Comparison of ENCODE assay signal across 18 cellular contexts in genomic region chr6:99563056-99563723, GRCh38. TPM values are rescaled to one million over a fixed set of nuclear protein-coding genes. Genes with fewer than 3 reads are reported as not detected.
DNase-seq lines count a peak whose midpoint lies in the region; ATAC-seq, FAIRE-seq and TF ChIP-seq lines count a peak whose summit lies in the region.
"Had no signal": no experiment of that assay in that cellular context is flagged by ENCODE, and none has a peak within 500 bp of the region (broad histone marks: within the 10 kb centered on the region; RNA-seq: fewer than 3 reads in every experiment).

No MANE protein-coding gene starts in this region.

- BruUV-seq in A673 (replicated peaks; lab: Mats Ljungman, UMichigan) (no TSS peak), GM12878 (replicated peaks; lab: Mats Ljungman, UMichigan) (no TSS peak)

- peaks cover 28% of the 10 kb centered on the region for H3K36me3 ChIP-seq in A673 (ENCODE audit: insufficient read depth, low read length, poor library complexity, severe bottlenecking)
- H3K36me3 ChIP-seq in GM12878 (ENCODE audit: control insufficient read depth in 2 of 2, insufficient read depth in 2 of 2, low read length in 1 of 2): peaks cover 0 to 12% of the 10 kb centered on the region in 2 experiments; a peak in 2 of 4 replicates
- H3K36me3 ChIP-seq in MG63: peaks cover 17% of the 10 kb centered on the region

- no peaks in the 10 kb centered on the region for H3K9me3 Mint-ChIP-seq in mesothelial cell of epicardium
- H3K9me3 Mint-ChIP-seq: CD4-positive, alpha-beta memory T cell had no signal

- WGBS in GM12878 (ENCODE audit: insufficient coverage, insufficient replicate concordance, low lambda C conversion rate, missing lambda C conversion rate): 89% methylated on average over 4 of the region's 4 CpGs

- H3K4me3 ChIP-seq in A673 (ENCODE audit: low read depth, low read length, poor library complexity, severe bottlenecking) (no peak overlapping the region), GM12878 (no peak overlapping the region), MG63 (no peak overlapping the region)

- no peaks in the 10 kb centered on the region for H3K27me3 Mint-ChIP-seq in mesothelial cell of epicardium (ENCODE audit: low read depth)
- H3K27me3 Mint-ChIP-seq: CD4-positive, alpha-beta memory T cell had no signal

- H2AFZ ChIP-seq in GM12878 (ENCODE audit: control insufficient read depth, low read depth, low read length): no peak overlapping the region

- no peak overlapping the region for H3K4me3 Mint-ChIP-seq in mesothelial cell of epicardium
- H3K4me3 Mint-ChIP-seq: CD4-positive, alpha-beta memory T cell had no signal

- no peaks in the 10 kb centered on the region for H3K9me3 ChIP-seq in A673 (ENCODE audit: low read depth, low read length, poor library complexity, severe bottlenecking)
- H3K9me3 ChIP-seq in GM12878 (replicated peaks; ENCODE audit: control insufficient read depth, insufficient read depth, low read length): no peaks in the 10 kb centered on the region
- no peaks in the 10 kb centered on the region for H3K9me3 ChIP-seq in MG63
- H3K9me3 ChIP-seq: BE2C had no signal

- no peak overlapping the region for H3K9ac ChIP-seq in GM12878 (ENCODE audit: control insufficient read depth, insufficient read depth, low read length)

- H3K79me2 ChIP-seq in GM12878 (ENCODE audit: control insufficient read depth, insufficient read depth, low read length): peaks cover 58% of the 10 kb centered on the region

- RAD21 ChIA-PET in GM12878 (lab: Charles Lee; ENCODE audit: unreplicated experiment): no interaction called here

- in situ Hi-C loops in GM12878 (cut with MboI): no loop called here

- DNase-seq in A673 (ENCODE audit: low spot score) (no peak), GM12892 (ENCODE audit: insufficient read length) (no peak), GM12878 (ENCODE audit: low read depth, low spot score) (no peak), mesothelial cell of epicardium (ENCODE audit: low spot score in 2 of 2, unreplicated experiment in 2 of 2) (no peak), dermis blood vessel endothelial cell (no peak), HK-2 (ENCODE audit: unreplicated experiment) (no peak), MG63 (no peak)
- DNase-seq: BE2C; CD4-positive, alpha-beta memory T cell; GF-D8; NCI-H1436; NCI-H2081 treated with DMSO at 0.1 percent for 48 hours; NCI-H345; NCI-H526 treated with DMSO at 0.1 percent for 48 hours; NK-92 treated with Interleukin-12 subunit alpha and Interleukin-12 subunit beta, amount 100 ng/mL, for 24 hours had no signal

- peaks cover 28% of the 10 kb centered on the region for H3K4me1 ChIP-seq in A673 (ENCODE audit: insufficient read depth, low read length, poor library complexity, severe bottlenecking)
- no peaks in the 10 kb centered on the region; the same call in 1 of the 2 replicates for H3K4me1 ChIP-seq in GM12878 (ENCODE audit: control insufficient read depth, insufficient read depth, low read length)

- POLR2A ChIA-PET in A673 (lab: Charles Lee; ENCODE audit: low non-redundant PET) (no interaction called here), GM12878 (lab: Charles Lee) (interaction anchor here (1.2 kb wide), 1 partner anchor 42 kb away, joined by 5 read pairs; no protein-coding TSS in a partner anchor)

- TF ChIP-seq EP300 in GM12878 (IDR thresholded peaks at IDR 0.05; ENCODE audit: borderline replicate concordance in 1 of 2, control insufficient read depth in 1 of 2, low read depth in 2 of 2, low read length in 2 of 2): no peak

- SMC1A ChIA-PET in GM12878 (lab: Charles Lee; ENCODE audit: uncharacterized antibody, unreplicated experiment): interaction anchor here (0.6 to 1.3 kb wide), 6 partner anchors 19 to 146 kb away, joined by 3 read pairs; no protein-coding TSS in a partner anchor

- peak overlapping the region; percentile 25 for H3K27ac Mint-ChIP-seq in mesothelial cell of epicardium
- H3K27ac Mint-ChIP-seq: CD4-positive, alpha-beta memory T cell had no signal

- no peak for TF ChIP-seq RAD21 in GM12878 (IDR thresholded peaks at IDR 0.05; ENCODE audit: insufficient read depth, low read depth, low read length)

- intact Hi-C loops in A673 (cut with micrococcal nuclease; ENCODE audit: unreplicated experiment) (no loop called here), GM12878 (cut with micrococcal nuclease; ENCODE audit: unreplicated experiment) (no loop called here)

- peaks cover 22% of the 10 kb centered on the region for H3K4me1 Mint-ChIP-seq in mesothelial cell of epicardium

- CTCF ChIA-PET in A673 (lab: Charles Lee): no interaction called here
- CTCF ChIA-PET in GM12878 (lab: Yijun Ruan, JAX): interaction anchor here (0.8 to 1.1 kb wide), 3 partner anchors 41 to 233 kb away, joined by 3 read pairs; no protein-coding TSS in a partner anchor

- peak overlapping the region; percentile 26 for H3K27ac ChIP-seq in A673 (ENCODE audit: low read depth, low read length, poor library complexity, severe bottlenecking)
- no peak overlapping the region for H3K27ac ChIP-seq in GM12878 (ENCODE audit: control insufficient read depth, insufficient read depth)

- TF ChIP-seq POLR2A in GM12892 (IDR thresholded peaks at IDR 0.05; ENCODE audit: low read depth, low read length): no peak
- TF ChIP-seq POLR2A in GM12878 (IDR thresholded peaks at IDR 0.05; ENCODE audit: low read depth, low read length): no peak

- H3K36me3 Mint-ChIP-seq in mesothelial cell of epicardium: peaks cover 4% of the 10 kb centered on the region

- ATAC-seq in GM12878: 0 out of 3 replicates have a peak, but pooled peaks have one; percentile 11
- ATAC-seq in HG02938 (IDR thresholded peaks at IDR 0.05; ENCODE audit: unreplicated experiment): no peak

- H3K4me2 ChIP-seq in GM12878 (ENCODE audit: control insufficient read depth, insufficient read depth): no peak overlapping the region

- H3K27me3 ChIP-seq in A673 (replicated peaks; ENCODE audit: insufficient read depth, low read depth, low read length, poor library complexity) (no peaks in the 10 kb centered on the region), GM12878 (replicated peaks in 1 of 2; ENCODE audit: control insufficient read depth in 2 of 2, insufficient read depth in 2 of 2, low read length in 1 of 2) (no peaks in the 10 kb centered on the region), MG63 (no peaks in the 10 kb centered on the region)
- H3K27me3 ChIP-seq: BE2C had no signal

- H4K20me1 ChIP-seq in GM12878 (ENCODE audit: control insufficient read depth, insufficient read depth): no peaks in the 10 kb centered on the region

- TF ChIP-seq CTCF in A673 (conservative IDR thresholded peaks at IDR 0.05; ENCODE audit: low read depth, low read length) (no peak), GM12878 (IDR thresholded peaks at IDR 0.05 in 2 of 3, conservative IDR thresholded peaks at IDR 0.05 in 1 of 3; ENCODE audit: control insufficient read depth in 2 of 3, extremely low read depth in 1 of 3, insufficient read depth in 1 of 3, low read depth in 3 of 3, low read length in 3 of 3) (no peak), mesothelial cell of epicardium (IDR thresholded peaks at IDR 0.05; ENCODE audit: unreplicated experiment) (no peak)

- peak; percentile 21 for FAIRE-seq in GM12892 (lab: Jason Lieb, UNC)
- no peak for FAIRE-seq in GM12878 (lab: Jason Lieb, UNC)
- FAIRE-seq: H54 had no signal

RNA-seq across cellular contexts. Expression of gene CCNC, which starts 5.3 kb away (rescaled TPM):
- 90.2 and 99.1 TPM in 2 replicates for total RNA-seq in A673 (2021)
- 81.0 TPM for polyA plus RNA-seq in GM12892 (2012; ENCODE audit: missing spikeins)
- total RNA-seq in GM12878 (2013; cell fraction: nucleolus; rRNA removed): 70.9 and 102 TPM in 2 replicates
- total RNA-seq in GM12878 (2014; rRNA removed): 85.1 and 104 TPM in 2 replicates
- total RNA-seq in GM12878 (2014; rRNA removed; fragmentation: Illumina TruSeq; extraction: Trizol): 105 and 111 TPM in 2 replicates
- total RNA-seq in GM12878 (2021): 64.9 and 68.5 TPM in 2 replicates
- 26.4 TPM for polyA plus RNA-seq in GM12878 (2011; ENCODE audit: low read depth)
- polyA plus RNA-seq in GM12878 (2011; rRNA removed): 99.7 and 145 TPM in 2 replicates
- polyA plus RNA-seq in GM12878 (2011; cell fraction: cytosol; rRNA removed): 30.6 and 38.7 TPM in 2 replicates
- 47.7 and 68.5 TPM in 2 replicates for polyA plus RNA-seq in GM12878 (2011; cell fraction: nucleus; rRNA removed)
- 49.9 and 55.5 TPM in 2 replicates for polyA plus RNA-seq in GM12878 (2012)
- 99.1 and 114 TPM in 2 replicates for polyA plus RNA-seq in GM12878 (2014; fragmentation: Illumina TruSeq; extraction: Trizol)
- 100 to 1,000 TPM in 1 of 2 experiments, 10 to 100 TPM in 1; 82.3 to 168 TPM for polyA plus RNA-seq in GM12878 (2014; fragmentation: Nextera tagmentation; extraction: Ambion mirVana)
- 50.3 and 68.5 TPM in 2 replicates for polyA plus RNA-seq in GM12878 (2014; rRNA removed)
- 100 to 1,000 TPM; 135 to 146 TPM for polyA plus RNA-seq in GM12878 (2016; fragmentation: Nextera tagmentation; extraction: Ambion mirVana)
- 56.4 and 124 TPM in 2 replicates for polyA minus RNA-seq in GM12878 (2011; rRNA and poly(A)+ RNA removed)
- 25.5 and 32.1 TPM in 2 replicates for polyA minus RNA-seq in GM12878 (2011; cell fraction: cytosol; rRNA and poly(A)+ RNA removed)
- polyA minus RNA-seq in GM12878 (2011; cell fraction: nucleus; rRNA and poly(A)+ RNA removed): 22.5 and 30.3 TPM in 2 replicates
- total RNA-seq in mesothelial cell of epicardium: 51.9 to 55.5 TPM (median 54.3 TPM) in 3 replicates
- 85.4 and 105 TPM in 2 replicates for total RNA-seq in dermis blood vessel endothelial cell
- 129 and 226 TPM in 2 replicates for total RNA-seq in MG63 (2014; rRNA removed; shearing (Covaris generic); ENCODE audit: low replicate concordance)

RNA-seq across cellular contexts. Expression of gene PRDM13, which starts 43.4 kb away (rescaled TPM):
- total RNA-seq in A673 (2021) (0.58 and 1.2 TPM in 2 replicates), GM12878 (2014; rRNA removed) (0.11 TPM in 1 of 2 replicates, not detected in the other), GM12878 (2014; rRNA removed; fragmentation: Illumina TruSeq; extraction: Trizol) (0.05 TPM in 1 of 2 replicates, not detected in the other), GM12878 (2021) (0.15 TPM in 1 of 2 replicates, not detected in the other), mesothelial cell of epicardium (not detected in 3 replicates), dermis blood vessel endothelial cell (not detected in 2 replicates)
- polyA plus RNA-seq in GM12892 (2012; ENCODE audit: missing spikeins): 0.36 TPM
- not detected in 2 replicates for total RNA-seq in GM12878 (2013; cell fraction: nucleolus; rRNA removed)
- not detected for polyA plus RNA-seq in GM12878 (2011; ENCODE audit: low read depth)
- polyA plus RNA-seq in GM12878 (2011; rRNA removed) (not detected in 2 replicates), GM12878 (2014; fragmentation: Illumina TruSeq; extraction: Trizol) (not detected in 2 replicates), GM12878 (2014; fragmentation: Nextera tagmentation; extraction: Ambion mirVana) (under 1 TPM in 1 of 2 experiments, not detected in 1; 0.02 TPM), GM12878 (2014; rRNA removed) (0.03 TPM in 2 replicates), GM12878 (2016; fragmentation: Nextera tagmentation; extraction: Ambion mirVana) (under 1 TPM in 1 of 2 experiments, not detected in 1; 0.04 TPM)
- not detected in 2 replicates for polyA plus RNA-seq in GM12878 (2011; cell fraction: cytosol; rRNA removed)
- not detected in 2 replicates for polyA plus RNA-seq in GM12878 (2011; cell fraction: nucleus; rRNA removed)
- polyA plus RNA-seq in GM12878 (2012): 0.06 and 0.08 TPM in 2 replicates
- polyA minus RNA-seq in GM12878 (2011; rRNA and poly(A)+ RNA removed): not detected in 2 replicates
- not detected in 2 replicates for polyA minus RNA-seq in GM12878 (2011; cell fraction: cytosol; rRNA and poly(A)+ RNA removed)
- polyA minus RNA-seq in GM12878 (2011; cell fraction: nucleus; rRNA and poly(A)+ RNA removed): not detected in 2 replicates
- total RNA-seq in MG63 (2014; rRNA removed; shearing (Covaris generic); ENCODE audit: low replicate concordance): 0.07 TPM in 1 of 2 replicates, not detected in the other
- total RNA-seq: CD4-positive, alpha-beta memory T cell had no signal
- polyA plus RNA-seq: AG04450; CD4-positive, alpha-beta memory T cell had no signal

RNA-seq across cellular contexts. Expression of gene USP45, which starts 48.0 kb away (rescaled TPM):
- total RNA-seq in A673 (2021): 17.4 and 19.0 TPM in 2 replicates
- polyA plus RNA-seq in GM12892 (2012; ENCODE audit: missing spikeins): 9.7 TPM
- 73.5 and 91.7 TPM in 2 replicates for total RNA-seq in GM12878 (2013; cell fraction: nucleolus; rRNA removed)
- total RNA-seq in GM12878 (2014; rRNA removed): 12.9 and 16.6 TPM in 2 replicates
- total RNA-seq in GM12878 (2014; rRNA removed; fragmentation: Illumina TruSeq; extraction: Trizol): 17.2 and 21.6 TPM in 2 replicates
- total RNA-seq in GM12878 (2021): 11.0 and 12.0 TPM in 2 replicates
- polyA plus RNA-seq in GM12878 (2011; ENCODE audit: low read depth): 5.6 TPM
- 16.5 and 21.8 TPM in 2 replicates for polyA plus RNA-seq in GM12878 (2011; rRNA removed)
- polyA plus RNA-seq in GM12878 (2011; cell fraction: cytosol; rRNA removed): 7.5 and 8.8 TPM in 2 replicates
- 22.5 and 25.4 TPM in 2 replicates for polyA plus RNA-seq in GM12878 (2011; cell fraction: nucleus; rRNA removed)
- 6.3 and 7.6 TPM in 2 replicates for polyA plus RNA-seq in GM12878 (2012)
- polyA plus RNA-seq in GM12878 (2014; fragmentation: Illumina TruSeq; extraction: Trizol): 17.4 and 24.3 TPM in 2 replicates
- polyA plus RNA-seq in GM12878 (2014; fragmentation: Nextera tagmentation; extraction: Ambion mirVana): 10 to 100 TPM; 13.0 to 14.1 TPM
- polyA plus RNA-seq in GM12878 (2014; rRNA removed): 9.6 and 10.4 TPM in 2 replicates
- polyA plus RNA-seq in GM12878 (2016; fragmentation: Nextera tagmentation; extraction: Ambion mirVana): 10 to 100 TPM; 12.3 to 16.0 TPM
- polyA minus RNA-seq in GM12878 (2011; rRNA and poly(A)+ RNA removed): 16.0 and 18.0 TPM in 2 replicates
- polyA minus RNA-seq in GM12878 (2011; cell fraction: cytosol; rRNA and poly(A)+ RNA removed): 4.5 and 8.9 TPM in 2 replicates
- polyA minus RNA-seq in GM12878 (2011; cell fraction: nucleus; rRNA and poly(A)+ RNA removed): 14.4 and 14.9 TPM in 2 replicates
- total RNA-seq in mesothelial cell of epicardium: 14.0 to 17.1 TPM (median 17.0 TPM) in 3 replicates
- 19.4 and 31.3 TPM in 2 replicates for total RNA-seq in dermis blood vessel endothelial cell
- 12.8 and 30.5 TPM in 2 replicates for total RNA-seq in MG63 (2014; rRNA removed; shearing (Covaris generic); ENCODE audit: low replicate concordance)
